ENCODE assay signal across 19 cellular contexts in the genomic region with DNA sequence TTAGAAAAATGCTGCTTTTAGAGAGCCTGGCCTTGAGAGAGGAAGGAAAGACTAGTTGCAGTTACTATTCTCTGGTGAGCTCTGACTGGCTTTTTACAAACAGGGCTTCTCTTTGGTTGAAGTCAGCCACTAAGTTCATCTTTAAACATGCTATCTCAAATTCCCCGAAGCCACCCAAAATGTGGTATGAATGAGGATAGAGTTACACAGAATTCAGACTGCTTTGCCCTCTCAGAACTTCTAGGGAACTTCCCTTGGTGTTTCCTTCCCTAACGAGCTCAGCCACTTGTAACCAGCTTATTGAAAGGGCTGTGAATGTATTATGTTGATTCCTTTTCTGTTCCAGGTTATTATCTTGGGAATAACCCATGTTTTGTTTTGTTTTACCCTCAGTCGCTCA.
A peak's percentile ranks its signal among the peaks of the same experiment; 100 is the strongest.
DNase-seq lines count a peak whose midpoint lies in the region; ATAC-seq, FAIRE-seq and TF ChIP-seq lines count a peak whose summit lies in the region.
"Had no signal": no experiment of that assay in that cellular context is flagged by ENCODE, and none has a peak within 500 bp of the region (broad histone marks: within the 10 kb centered on the region; RNA-seq: fewer than 3 reads in every experiment).

No MANE protein-coding gene starts in this region.

- intact Hi-C loops in naive thymus-derived CD4-positive, alpha-beta T cell (cut with micrococcal nuclease) = loop anchor here in 1 of 2 donors (5.0 kb wide), 4 partner anchors 44 to 169 kb away; partner anchors contain the start of gene TRAM2

- no peak overlapping the region for H3K4me2 ChIP-seq in neural progenitor cell

- FAIRE-seq in GM18507 (lab: Jason Lieb, UNC) = peak; percentile 62
- FAIRE-seq: endometrium had no signal

- H3K4me1 Mint-ChIP-seq in activated T-helper 17 cell treated with anti-CD3 and anti-CD28 coated beads, Interleukin-2, amount 50 U/mL, for 72 hours = no peaks in the 10 kb centered on the region
- peaks cover 9% of the 10 kb centered on the region for H3K4me1 Mint-ChIP-seq in neural progenitor cell
- peaks cover 0 to 48% (median 0%) of the 10 kb centered on the region in 7 donors for H3K4me1 Mint-ChIP-seq in naive thymus-derived CD4-positive, alpha-beta T cell

- H3K27ac ChIP-seq in neural progenitor cell = peak overlapping the region; percentile 70
- H3K27ac ChIP-seq in naive thymus-derived CD4-positive, alpha-beta T cell (ENCODE audit: low read depth, low read length) = no peak overlapping the region
- H3K27ac ChIP-seq: adrenal gland had no signal

- CTCF ChIA-PET in naive thymus-derived CD4-positive, alpha-beta T cell (lab: Charles Lee) = no interaction called here

- H3K27ac Mint-ChIP-seq in activated T-helper 17 cell treated with anti-CD3 and anti-CD28 coated beads, Interleukin-2, amount 50 U/mL, for 72 hours = no peak overlapping the region
- H3K27ac Mint-ChIP-seq in neural progenitor cell = no peak overlapping the region
- H3K27ac Mint-ChIP-seq in naive thymus-derived CD4-positive, alpha-beta T cell = peak overlapping the region in 1 of 9 donors; percentile 54
- H3K27ac Mint-ChIP-seq: CD4-positive, CD25-positive, alpha-beta regulatory T cell; immature natural killer cell had no signal

- no peaks in the 10 kb centered on the region for H4K20me1 ChIP-seq in neural progenitor cell (ENCODE audit: low read depth)

- no peaks in the 10 kb centered on the region for H3K27me3 Mint-ChIP-seq in activated T-helper 17 cell treated with anti-CD3 and anti-CD28 coated beads, Interleukin-2, amount 50 U/mL, for 72 hours
- H3K27me3 Mint-ChIP-seq in neural progenitor cell (ENCODE audit: insufficient read depth, low read depth) = peaks cover 5% of the 10 kb centered on the region
- H3K27me3 Mint-ChIP-seq in naive thymus-derived CD4-positive, alpha-beta T cell = peaks cover 0 to 4% (median 0%) of the 10 kb centered on the region in 5 donors
- H3K27me3 Mint-ChIP-seq: CD4-positive, CD25-positive, alpha-beta regulatory T cell had no signal

- H3K9me3 Mint-ChIP-seq in activated T-helper 17 cell treated with anti-CD3 and anti-CD28 coated beads, Interleukin-2, amount 50 U/mL, for 72 hours = peaks cover 4% of the 10 kb centered on the region
- H3K9me3 Mint-ChIP-seq in neural progenitor cell = no peaks in the 10 kb centered on the region
- H3K9me3 Mint-ChIP-seq in naive thymus-derived CD4-positive, alpha-beta T cell = peaks cover 0 to 7% (median 3%) of the 10 kb centered on the region in 11 donors
- H3K9me3 Mint-ChIP-seq: CD4-positive, CD25-positive, alpha-beta regulatory T cell; immature natural killer cell had no signal

- no peak overlapping the region for H3K9ac ChIP-seq in neural progenitor cell

- DNase-seq in GM18507 (ENCODE audit: extremely low spot score, insufficient read length, low read depth) (no peak), neural progenitor cell (ENCODE audit: low spot score) (no peak), NCI-H2171 treated with DMSO at 0.1 percent for 48 hours (lab: John Stamatoyannopoulos, UW) (no peak), T-helper 9 cell (no peak)
- no peak for DNase-seq in naive thymus-derived CD4-positive, alpha-beta T cell
- DNase-seq: activated CD4-positive, alpha-beta T cell treated with anti-CD3 and anti-CD28 coated beads for 4 hours; activated T-cell treated with anti-CD3 and anti-CD28 coated beads, Interleukin-2, amount 50 U/mL, for 48 hours; adrenal gland; central memory CD4-positive, alpha-beta T cell; immature natural killer cell; mesenchymal stem cell; NCI-H1930; NCI-H526; stimulated activated naive CD4-positive, alpha-beta T cell treated with Interleukin-2 at 50 U/mL for 16 hours; SW 1271 had no signal

- H3K36me3 Mint-ChIP-seq in activated T-helper 17 cell treated with anti-CD3 and anti-CD28 coated beads, Interleukin-2, amount 50 U/mL, for 72 hours (ENCODE audit: low read depth) = no peaks in the 10 kb centered on the region
- peaks cover 33% of the 10 kb centered on the region for H3K36me3 Mint-ChIP-seq in neural progenitor cell
- H3K36me3 Mint-ChIP-seq in naive thymus-derived CD4-positive, alpha-beta T cell = peaks cover 4 to 26% (median 8%) of the 10 kb centered on the region in 5 donors

- no peaks in the 10 kb centered on the region for H3K27me3 ChIP-seq in neural progenitor cell
- H3K27me3 ChIP-seq in naive thymus-derived CD4-positive, alpha-beta T cell (ENCODE audit: control insufficient read depth in 2 of 2, insufficient read depth in 2 of 2, low read length in 2 of 2) = no peaks in the 10 kb centered on the region
- H3K27me3 ChIP-seq: adrenal gland had no signal

- peaks cover 8% of the 10 kb centered on the region for H3F3A ChIP-seq in neural progenitor cell (ENCODE audit: low read depth)

- peak; percentile 16 for ATAC-seq in HG02870 (IDR thresholded peaks at IDR 0.05; ENCODE audit: unreplicated experiment)
- peak; percentile 79 for ATAC-seq in activated T-helper 17 cell treated with anti-CD3 and anti-CD28 coated beads, Interleukin-2, amount 50 U/mL, for 72 hours (replicated peaks)
- no peak for ATAC-seq in naive thymus-derived CD4-positive, alpha-beta T cell

- H3K9me3 ChIP-seq in neural progenitor cell (ENCODE audit: low read depth) = no peaks in the 10 kb centered on the region
- no peaks in the 10 kb centered on the region for H3K9me3 ChIP-seq in naive thymus-derived CD4-positive, alpha-beta T cell (ENCODE audit: control insufficient read depth in 2 of 3, low read length in 3 of 3)
- H3K9me3 ChIP-seq: adrenal gland had no signal

- peaks cover 7% of the 10 kb centered on the region for H3K4me1 ChIP-seq in neural progenitor cell
- H3K4me1 ChIP-seq in naive thymus-derived CD4-positive, alpha-beta T cell (ENCODE audit: control insufficient read depth in 2 of 2, insufficient read depth in 2 of 2, low read length in 2 of 2) = no peaks in the 10 kb centered on the region
- H3K4me1 ChIP-seq: adrenal gland had no signal

- no peak overlapping the region for H2AFZ ChIP-seq in neural progenitor cell (replicated peaks)

- H3K36me3 ChIP-seq in neural progenitor cell = no peaks in the 10 kb centered on the region
- H3K36me3 ChIP-seq in naive thymus-derived CD4-positive, alpha-beta T cell (ENCODE audit: control insufficient read depth in 2 of 3, insufficient read depth in 3 of 3, low read length in 3 of 3) = no peaks in the 10 kb centered on the region
- H3K36me3 ChIP-seq: adrenal gland had no signal

- H3K79me2 ChIP-seq in neural progenitor cell (ENCODE audit: low read depth) = no peaks in the 10 kb centered on the region

- TF ChIP-seq CTCF in neural progenitor cell (IDR thresholded peaks at IDR 0.05) = no peak

- H3K4me3 ChIP-seq in neural progenitor cell = no peak overlapping the region
- no peak overlapping the region for H3K4me3 ChIP-seq in naive thymus-derived CD4-positive, alpha-beta T cell (ENCODE audit: low read length)
- H3K4me3 ChIP-seq: adrenal gland had no signal

- no peak overlapping the region for H3K4me3 Mint-ChIP-seq in activated T-helper 17 cell treated with anti-CD3 and anti-CD28 coated beads, Interleukin-2, amount 50 U/mL, for 72 hours
- H3K4me3 Mint-ChIP-seq in neural progenitor cell = no peak overlapping the region
- peak overlapping the region in 1 of 10 donors; percentile 6 for H3K4me3 Mint-ChIP-seq in naive thymus-derived CD4-positive, alpha-beta T cell
- H3K4me3 Mint-ChIP-seq: CD4-positive, CD25-positive, alpha-beta regulatory T cell; immature natural killer cell had no signal

- POLR2A ChIA-PET in naive thymus-derived CD4-positive, alpha-beta T cell (lab: Charles Lee) = no interaction called here
